ENCODE assay signal across 17 cellular contexts in genomic region chrX:150405576-150405975, GRCh38. TPM values are rescaled to one million over a fixed set of nuclear protein-coding genes. Genes with fewer than 3 reads are reported as not detected.
DNase-seq lines count a peak whose midpoint lies in the region; ATAC-seq, FAIRE-seq and TF ChIP-seq lines count a peak whose summit lies in the region.
"Had no signal": no experiment of that assay in that cellular context is flagged by ENCODE, and none has a peak within 500 bp of the region (broad histone marks: within the 10 kb centered on the region; RNA-seq: fewer than 3 reads in every experiment).

No MANE protein-coding gene starts in this region.

- CTCF ChIA-PET in A549 (lab: Yijun Ruan, JAX) (no interaction called here), PC-9 (lab: Charles Lee) (no interaction called here)
- CTCF ChIA-PET in activated naive CD4-positive, alpha-beta T cell treated with anti-CD3 and anti-CD28 coated beads, Interleukin-2, amount 10 ng/mL, durations not matched to agents 7 days and 5 days (lab: Charles Lee), result no interaction called here

- H3K36me3 Mint-ChIP-seq in activated naive CD4-positive, alpha-beta T cell treated with anti-CD3 and anti-CD28 coated beads, Interleukin-2, amount 10 ng/mL, durations not matched to agents 7 days and 5 days, result peaks cover 5% of the 10 kb centered on the region
- H3K36me3 Mint-ChIP-seq in activated T-cell treated with anti-CD3 and anti-CD28 coated beads, Interleukin-2, amount 50 U/mL, for 72 hours (ENCODE audit: insufficient read depth in 2 of 2), result no peaks in the 10 kb centered on the region

- intact Hi-C loops in PC-9 (cut with micrococcal nuclease; ENCODE audit: unreplicated experiment), result no loop called here

- POLR2A ChIA-PET in A549 (lab: Yijun Ruan, JAX) (no interaction called here), PC-9 (lab: Charles Lee; ENCODE audit: unreplicated experiment) (interaction anchor here (0.7 kb wide), 1 partner anchor 26 kb away, joined by 5 read pairs; no protein-coding TSS in a partner anchor)

- no peaks in the 10 kb centered on the region for H3K36me3 ChIP-seq in PC-9 (ENCODE audit: low read depth)

- no peaks in the 10 kb centered on the region; the same call in 1 of the 2 replicates for H3K9me2 ChIP-seq in PC-9 (ENCODE audit: insufficient read depth)

- no peaks in the 10 kb centered on the region for H3F3A ChIP-seq in PC-9 (ENCODE audit: insufficient read depth, low read depth)

- no peaks in the 10 kb centered on the region for H3K9me3 ChIP-seq in A549
- H3K9me3 ChIP-seq in PC-9 (ENCODE audit: insufficient read depth, low read depth), result no peaks in the 10 kb centered on the region

- peaks cover 6% of the 10 kb centered on the region for H3K27me3 Mint-ChIP-seq in activated naive CD4-positive, alpha-beta T cell treated with anti-CD3 and anti-CD28 coated beads, Interleukin-2, amount 10 ng/mL, durations not matched to agents 7 days and 5 days
- peaks cover 6% of the 10 kb centered on the region for H3K27me3 Mint-ChIP-seq in activated T-cell treated with anti-CD3 and anti-CD28 coated beads, Interleukin-2, amount 50 U/mL, for 72 hours (ENCODE audit: low read depth)
- H3K27me3 Mint-ChIP-seq: activated CD8-positive, alpha-beta T cell treated with anti-CD3 and anti-CD28 coated beads for 36 hours; B cell had no signal

- no peaks in the 10 kb centered on the region for H4K20me1 ChIP-seq in PC-9 (ENCODE audit: insufficient read depth)

- peak in 1 of 2 experiments; percentile 70; a peak in 3 of 6 replicates for ATAC-seq in A549
- ATAC-seq in HG03571 (IDR thresholded peaks at IDR 0.05; ENCODE audit: unreplicated experiment), result no peak
- no peak for ATAC-seq in activated T-cell treated with anti-CD3 and anti-CD28 coated beads, Interleukin-2, amount 50 U/mL, for 72 hours (replicated peaks in 1 of 2)
- ATAC-seq: activated CD8-positive, alpha-beta T cell treated with anti-CD3 and anti-CD28 coated beads for 36 hours; stimulated activated naive CD8-positive, alpha-beta T cell treated with anti-CD3 and anti-CD28 coated beads, Interleukin-15, Interleukin-2, amounts not matched to agents 100 U/mL and 50 U/mL, for 24 hours had no signal

- no peaks in the 10 kb centered on the region for H3K79me2 ChIP-seq in PC-9 (ENCODE audit: low read depth)

- H3K4me1 ChIP-seq in A549, result no peaks in the 10 kb centered on the region
- no peaks in the 10 kb centered on the region for H3K4me1 ChIP-seq in PC-9 (replicated peaks; ENCODE audit: insufficient read depth)

- H3K4me2 ChIP-seq in A549, result no peak overlapping the region
- H3K4me2 ChIP-seq in PC-9, result no peak overlapping the region

- no peaks in the 10 kb centered on the region for H3K9me3 Mint-ChIP-seq in activated naive CD4-positive, alpha-beta T cell treated with anti-CD3 and anti-CD28 coated beads, Interleukin-2, amount 10 ng/mL, durations not matched to agents 7 days and 5 days
- no peaks in the 10 kb centered on the region for H3K9me3 Mint-ChIP-seq in activated T-cell treated with anti-CD3 and anti-CD28 coated beads, Interleukin-2, amount 50 U/mL, for 72 hours
- H3K9me3 Mint-ChIP-seq: activated CD8-positive, alpha-beta T cell treated with anti-CD3 and anti-CD28 coated beads for 36 hours had no signal

- TF ChIP-seq RAD21 in A549 (conservative IDR thresholded peaks at IDR 0.05 in 1 of 2, IDR thresholded peaks at IDR 0.05 in 1 of 2), result 0 out of 5 replicates have a peak, but pooled peaks of 1 of the 2 experiments have one; percentile 10

- 68% methylated on average over 4 of the region's 4 CpGs for WGBS in A549 (ENCODE audit: missing lambda C conversion rate)

- H3K27ac Mint-ChIP-seq in activated naive CD4-positive, alpha-beta T cell treated with anti-CD3 and anti-CD28 coated beads, Interleukin-2, amount 10 ng/mL, durations not matched to agents 7 days and 5 days, result no peak overlapping the region
- no peak overlapping the region for H3K27ac Mint-ChIP-seq in activated T-cell treated with anti-CD3 and anti-CD28 coated beads, Interleukin-2, amount 50 U/mL, for 72 hours
- H3K27ac Mint-ChIP-seq: activated CD8-positive, alpha-beta T cell treated with anti-CD3 and anti-CD28 coated beads for 36 hours; B cell had no signal

- H3K4me1 Mint-ChIP-seq in activated naive CD4-positive, alpha-beta T cell treated with anti-CD3 and anti-CD28 coated beads, Interleukin-2, amount 10 ng/mL, durations not matched to agents 7 days and 5 days, result peaks cover 43% of the 10 kb centered on the region
- H3K4me1 Mint-ChIP-seq in activated T-cell treated with anti-CD3 and anti-CD28 coated beads, Interleukin-2, amount 50 U/mL, for 72 hours (ENCODE audit: low read depth), result peaks cover 17% of the 10 kb centered on the region
- H3K4me1 Mint-ChIP-seq: B cell had no signal

- BruUV-seq in PC-9 (replicated peaks; lab: Mats Ljungman, UMichigan), result no TSS peak

- TF ChIP-seq EP300 in A549 (IDR thresholded peaks at IDR 0.05), result no peak

- H3K27me3 ChIP-seq in PC-9 (ENCODE audit: insufficient read depth, low read depth), result no peaks in the 10 kb centered on the region

- no peak for FAIRE-seq in A549 (lab: Jason Lieb, UNC)
- FAIRE-seq: G401.6, RCC 7860 had no signal

- no peak overlapping the region for H3K27ac ChIP-seq in A549
- H3K27ac ChIP-seq in PC-9, result no peak overlapping the region
- H3K27ac ChIP-seq in coronary artery, result no peak overlapping the region

- no peak overlapping the region for H2AFZ ChIP-seq in PC-9

- no peak for TF ChIP-seq CTCF in A549 (IDR thresholded peaks at IDR 0.05)
- TF ChIP-seq CTCF in GM12865 (IDR thresholded peaks at IDR 0.05; ENCODE audit: insufficient read depth, low read depth, low read length, missing control alignments), result no peak
- peak; percentile 51; the same call in 1 of the 2 replicates for TF ChIP-seq CTCF in PC-9 (conservative IDR thresholded peaks at IDR 0.05)
- TF ChIP-seq CTCF in fibroblast of villous mesenchyme (IDR thresholded peaks at IDR 0.05; ENCODE audit: insufficient read depth, low read depth, low read length), result peak; percentile 29
- TF ChIP-seq CTCF in coronary artery (IDR thresholded peaks at IDR 0.05), result no peak

- DNase-seq in A549 (ENCODE audit: low read depth in 1 of 2, low spot score in 1 of 2), result peak; percentile 4 to 11
- peak; percentile 3 for DNase-seq in GM12865 (ENCODE audit: low read depth)
- no peak for DNase-seq in PC-9
- no peak for DNase-seq in fibroblast of villous mesenchyme (ENCODE audit: low read depth)
- no peak for DNase-seq in activated naive CD4-positive, alpha-beta T cell treated with anti-CD3 and anti-CD28 coated beads, Interleukin-2, amount 10 ng/mL, durations not matched to agents 7 days and 5 days
- DNase-seq in activated T-cell treated with anti-CD3 and anti-CD28 coated beads, Interleukin-2, amount 50 U/mL, for 72 hours, result no peak
- DNase-seq in coronary artery (ENCODE audit: low spot score), result no peak
- DNase-seq: activated CD8-positive, alpha-beta T cell treated with anti-CD3 and anti-CD28 coated beads for 36 hours; activated naive CD4-positive, alpha-beta T cell; Kasumi-1; retina; stimulated activated CD4-positive, alpha-beta T cell treated with anti-CD3 and anti-CD28 coated beads, Interleukin-4, amount 100 ng/mL, for 4 hours; stimulated activated naive CD8-positive, alpha-beta T cell treated with anti-CD3 and anti-CD28 coated beads, Interleukin-15, Interleukin-2, amounts not matched to agents 100 U/mL and 50 U/mL, for 24 hours had no signal

- H3K4me3 ChIP-seq in A549, result no peak overlapping the region
- no peak overlapping the region for H3K4me3 ChIP-seq in GM12865 (ENCODE audit: low read depth, low read length)
- no peak overlapping the region for H3K4me3 ChIP-seq in PC-9
- no peak overlapping the region for H3K4me3 ChIP-seq in fibroblast of villous mesenchyme (ENCODE audit: low read depth, low read length)
- H3K4me3 ChIP-seq in coronary artery, result no peak overlapping the region

- H3K4me3 Mint-ChIP-seq in activated naive CD4-positive, alpha-beta T cell treated with anti-CD3 and anti-CD28 coated beads, Interleukin-2, amount 10 ng/mL, durations not matched to agents 7 days and 5 days, result no peak overlapping the region
- H3K4me3 Mint-ChIP-seq in activated T-cell treated with anti-CD3 and anti-CD28 coated beads, Interleukin-2, amount 50 U/mL, for 72 hours, result no peak overlapping the region
- H3K4me3 Mint-ChIP-seq: activated CD8-positive, alpha-beta T cell treated with anti-CD3 and anti-CD28 coated beads for 36 hours; B cell had no signal

- TF ChIP-seq POLR2A in A549 (IDR thresholded peaks at IDR 0.05; ENCODE audit: low read length), result no peak

TF ChIP-seq in A549, 52 proteins besides CTCF, POLR2A, EP300 and RAD21:
- TF ChIP-seq POLR2AphosphoS2 (conservative IDR thresholded peaks at IDR 0.05; ENCODE audit: low read length) (no peak), SMC3 (IDR thresholded peaks at IDR 0.05) (0 out of 3 replicates have a peak, but pooled peaks have one; percentile 9)

RNA-seq across cellular contexts. Expression of gene MAMLD1, which starts 42.5 kb away (rescaled TPM):
- polyA plus RNA-seq in A549 (2011; rRNA removed) (1.2 and 1.9 TPM in 2 replicates), A549 (2017; fragmentation: RNase III; extraction: RNeasy Plus Mini Kit Qiagen cat#74134 plus additional on column Dnase treatment) (2.3 to 2.5 TPM (median 2.4 TPM) in 3 replicates)
- polyA plus RNA-seq in A549 (2012; cell fraction: cytosol; rRNA removed), result 2.2 and 3.5 TPM in 2 replicates
- polyA plus RNA-seq in A549 (2012; cell fraction: nucleus; rRNA removed), result 11.3 and 12.6 TPM in 2 replicates
- 1.0 and 1.4 TPM in 2 replicates for polyA minus RNA-seq in A549 (2011; rRNA and poly(A)+ RNA removed)
- total RNA-seq in PC-9 (2021) (1.5 and 2.5 TPM in 2 replicates), fibroblast of villous mesenchyme (0.86 and 1.3 TPM in 2 replicates)
- 1 to 10 TPM; 2.7 to 3.4 TPM for total RNA-seq in activated T-cell treated with anti-CD3 and anti-CD28 coated beads, Interleukin-2, amount 50 U/mL, for 72 hours

Comparison
In these comparisons a context has a peak if more than half of its experiments do, and no peak if none do; other contexts are left out.
1. DNase-seq: peak in A549 (2 of 2) and GM12865 (single experiment); none in PC-9 (0 of 2), fibroblast of villous mesenchyme (single experiment), activated naive CD4-positive, alpha-beta T cell treated with anti-CD3 and anti-CD28 coated beads, Interleukin-2, amount 10 ng/mL, durations not matched to agents 7 days and 5 days (single experiment), activated T-cell treated with anti-CD3 and anti-CD28 coated beads, Interleukin-2, amount 50 U/mL, for 72 hours (0 of 2) and coronary artery (single experiment).
2. CTCF ChIP-seq: peak in PC-9 (single experiment) and fibroblast of villous mesenchyme (single experiment); none in A549 (single experiment), GM12865 (single experiment) and coronary artery (single experiment).